Comparison of ENCODE assay signal across 8 cellular contexts in the genomic region with DNA sequence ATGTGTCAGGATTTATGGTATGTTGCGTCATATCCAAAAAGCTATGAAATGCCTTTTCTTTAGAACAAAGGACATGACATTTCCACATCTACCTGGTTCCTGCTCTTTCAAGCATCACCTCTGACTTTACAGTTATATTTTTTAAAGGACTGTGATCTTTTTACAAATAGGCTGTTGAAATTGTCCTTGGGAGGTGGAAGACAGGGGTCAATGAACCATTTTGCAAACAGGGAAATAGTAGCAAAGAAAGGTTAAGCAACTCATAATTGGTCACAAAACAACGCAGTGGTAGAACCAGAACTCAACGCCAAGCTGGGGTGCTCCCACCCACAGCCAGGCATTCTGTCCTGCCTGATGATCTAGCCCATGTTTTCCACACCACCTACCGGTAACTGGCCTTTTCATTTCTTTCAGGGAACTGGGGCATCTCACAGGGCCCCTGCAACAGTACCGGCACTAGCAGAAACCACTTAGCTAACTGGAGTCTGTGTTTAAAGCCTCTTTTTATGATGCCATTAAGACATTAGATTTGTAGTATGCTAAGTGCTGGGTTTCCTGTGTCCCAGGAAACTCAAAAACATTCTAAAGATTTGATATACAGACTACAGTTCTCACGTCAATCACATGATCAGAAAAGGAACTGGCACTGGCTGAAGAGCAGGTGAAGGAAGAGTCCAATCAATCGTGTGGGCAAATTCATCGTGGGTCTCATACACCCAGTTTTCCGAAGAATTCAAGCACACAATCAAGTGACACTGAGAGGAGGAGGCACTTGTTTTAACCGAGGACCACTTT. TPM values are rescaled to one million over a fixed set of nuclear protein-coding genes. Genes with fewer than 3 reads are reported as not detected.
DNase-seq lines count a peak whose midpoint lies in the region; ATAC-seq and TF ChIP-seq lines count a peak whose summit lies in the region.

No MANE protein-coding gene starts in this region.

- H3K4me3 Mint-ChIP-seq in Caco-2 (ENCODE audit: unreplicated experiment), result peak overlapping the region; percentile 23
- peak overlapping the region; percentile 96 for H3K4me3 Mint-ChIP-seq in activated naive CD8-positive, alpha-beta T cell treated with anti-CD3 and anti-CD28 coated beads, Interleukin-2, amount 10 ng/mL, durations not matched to agents 7 days and 5 days

- peaks cover 89% of the 10 kb centered on the region for H3K36me3 Mint-ChIP-seq in Caco-2 (ENCODE audit: insufficient read depth, unreplicated experiment)
- H3K36me3 Mint-ChIP-seq in activated naive CD8-positive, alpha-beta T cell treated with anti-CD3 and anti-CD28 coated beads, Interleukin-2, amount 10 ng/mL, durations not matched to agents 7 days and 5 days, result peaks cover 78% of the 10 kb centered on the region

- 15 to 30% (median 25%) methylated on average over 10 of the region's 10 CpGs for WGBS in stomach, 5 donors

- H3K27ac ChIP-seq in stomach, result peak overlapping the region; percentile 63 to 100 (median 80)

- no peaks in the 10 kb centered on the region for H3K27me3 Mint-ChIP-seq in Caco-2 (ENCODE audit: insufficient read depth, unreplicated experiment)
- no peaks in the 10 kb centered on the region for H3K27me3 Mint-ChIP-seq in activated naive CD8-positive, alpha-beta T cell treated with anti-CD3 and anti-CD28 coated beads, Interleukin-2, amount 10 ng/mL, durations not matched to agents 7 days and 5 days

- peak; percentile 54 for ATAC-seq in activated naive CD8-positive, alpha-beta T cell treated with anti-CD3 and anti-CD28 coated beads, Interleukin-2, amount 10 ng/mL, durations not matched to agents 7 days and 5 days (ENCODE audit: low read depth)
- no peak for ATAC-seq in GM19395 (IDR thresholded peaks at IDR 0.05; ENCODE audit: unreplicated experiment)

- POLR2A ChIA-PET in Caco-2 (lab: Charles Lee), result interaction anchor here (0.6 to 1.5 kb wide), 3 partner anchors 14 to 184 kb away, joined by 3 to 6 read pairs (median 5); a partner anchor contains a TSS
- POLR2A ChIA-PET in activated naive CD8-positive, alpha-beta T cell treated with anti-CD3 and anti-CD28 coated beads, Interleukin-2, amount 10 ng/mL, durations not matched to agents 7 days and 5 days (lab: Charles Lee), result interaction anchor here (0.7 to 5.9 kb wide), 16 partner anchors 13 to 358 kb away, joined by 3 to 109 read pairs (median 4); a partner anchor contains a TSS

- peaks cover 39% of the 10 kb centered on the region for H3K4me1 ChIP-seq in Caco-2
- H3K4me1 ChIP-seq in stomach, result peaks cover 39 to 89% (median 64%) of the 10 kb centered on the region in 4 donors

- BruUV-seq in Caco-2 (replicated peaks; lab: Mats Ljungman, UMichigan), result no TSS peak

- TF ChIP-seq CTCF in Caco-2 (IDR thresholded peaks at IDR 0.05; ENCODE audit: insufficient read depth in 1 of 2, low read depth in 1 of 2, low read length in 1 of 2, severe bottlenecking in 1 of 2, unreplicated experiment in 1 of 2) (no peak), stomach (IDR thresholded peaks at IDR 0.05) (peak in 1 of 7 experiments; percentile 7)

- CTCF ChIA-PET in Caco-2 (lab: Charles Lee), result interaction anchor here (0.6 to 2.7 kb wide), 30 partner anchors 13 to 362 kb away, joined by 3 to 35 read pairs (median 3); a partner anchor contains a TSS

- intact Hi-C loops in Caco-2 (cut with micrococcal nuclease; ENCODE audit: unreplicated experiment) (loop anchor here (1.0 to 5.0 kb wide), 14 partner anchors 15 to 618 kb away; no protein-coding TSS in a partner anchor), stomach (cut with DNase I; ENCODE audit: low total_unique reads) (loop anchor here (10.0 kb wide), 2 partner anchors 335 to 365 kb away; no protein-coding TSS in a partner anchor)

- H3K4me3 ChIP-seq in Caco-2 (ENCODE audit: low read depth, low read length), result no peak overlapping the region
- H3K4me3 ChIP-seq in stomach, result peak overlapping the region in 2 of 4 donors; percentile 22 to 34

- no peaks in the 10 kb centered on the region for H3K9me3 ChIP-seq in Caco-2
- H3K9me3 ChIP-seq in stomach, result no peaks in the 10 kb centered on the region

- no peaks in the 10 kb centered on the region for H3K27me3 ChIP-seq in Caco-2 (replicated peaks; ENCODE audit: control insufficient read depth, insufficient read depth, low read length)
- no peaks in the 10 kb centered on the region for H3K27me3 ChIP-seq in stomach

- TF ChIP-seq EP300 in stomach (IDR thresholded peaks at IDR 0.05), result no peak

- peaks cover 26% of the 10 kb centered on the region for H3K4me1 Mint-ChIP-seq in Caco-2 (ENCODE audit: low read depth, unreplicated experiment)
- H3K4me1 Mint-ChIP-seq in activated naive CD8-positive, alpha-beta T cell treated with anti-CD3 and anti-CD28 coated beads, Interleukin-2, amount 10 ng/mL, durations not matched to agents 7 days and 5 days, result peaks cover 76% of the 10 kb centered on the region

- H3K9me3 Mint-ChIP-seq in Caco-2 (ENCODE audit: unreplicated experiment), result no peaks in the 10 kb centered on the region
- no peaks in the 10 kb centered on the region for H3K9me3 Mint-ChIP-seq in activated naive CD8-positive, alpha-beta T cell treated with anti-CD3 and anti-CD28 coated beads, Interleukin-2, amount 10 ng/mL, durations not matched to agents 7 days and 5 days

- H3K27ac Mint-ChIP-seq in Caco-2 (ENCODE audit: unreplicated experiment), result peak overlapping the region; percentile 78
- peak overlapping the region; percentile 92 for H3K27ac Mint-ChIP-seq in activated naive CD8-positive, alpha-beta T cell treated with anti-CD3 and anti-CD28 coated beads, Interleukin-2, amount 10 ng/mL, durations not matched to agents 7 days and 5 days

- H3K36me3 ChIP-seq in Caco-2 (ENCODE audit: control insufficient read depth, insufficient read depth, low read length) (peaks cover 27% of the 10 kb centered on the region), stomach (peaks cover 44 to 65% (median 55%) of the 10 kb centered on the region in 4 donors)

- DNase-seq in Caco-2 (peak; percentile 70 to 83), M059J (ENCODE audit: low read depth) (peak; percentile 80), iris pigment epithelial cell (ENCODE audit: low read depth) (peak; percentile 77), stomach (peak; percentile 25), AG08396 (ENCODE audit: low spot score) (no peak), HK-2 (ENCODE audit: unreplicated experiment) (no peak)
- DNase-seq in activated naive CD8-positive, alpha-beta T cell treated with anti-CD3 and anti-CD28 coated beads, Interleukin-2, amount 10 ng/mL, durations not matched to agents 7 days and 5 days, result no peak

- no peak for TF ChIP-seq POLR2A in stomach (IDR thresholded peaks at IDR 0.05)

RNA-seq across cellular contexts. Expression of a gene that starts 13.9 kb away (rescaled TPM):
- total RNA-seq in Caco-2 (2022) (65.5 and 73.2 TPM in 2 replicates), stomach (10 to 100 TPM; 24.3 to 40.2 (median 31.7) TPM)
- total RNA-seq in M059J (2014; rRNA removed; shearing (Covaris generic)), result 22.8 and 46.7 TPM in 2 replicates
- 100 to 1,000 TPM; 133 to 144 TPM for total RNA-seq in activated naive CD8-positive, alpha-beta T cell treated with anti-CD3 and anti-CD28 coated beads, Interleukin-2, amount 10 ng/mL, durations not matched to agents 7 days and 5 days
- polyA plus RNA-seq in stomach, result 1 to 10 TPM; 6.3 to 9.6 (median 7.1) TPM

Comparison
In these comparisons a context has a peak if more than half of its experiments do, and no peak if none do; other contexts are left out.
1. DNase-seq: peak in Caco-2 (2 of 2), M059J (single experiment), iris pigment epithelial cell (single experiment) and stomach (single experiment); none in activated naive CD8-positive, alpha-beta T cell treated with anti-CD3 and anti-CD28 coated beads, Interleukin-2, amount 10 ng/mL, durations not matched to agents 7 days and 5 days (single experiment), AG08396 (single experiment) and HK-2 (single experiment).